Comparison of ENCODE assay signal across 8 cellular contexts in the genomic region with DNA sequence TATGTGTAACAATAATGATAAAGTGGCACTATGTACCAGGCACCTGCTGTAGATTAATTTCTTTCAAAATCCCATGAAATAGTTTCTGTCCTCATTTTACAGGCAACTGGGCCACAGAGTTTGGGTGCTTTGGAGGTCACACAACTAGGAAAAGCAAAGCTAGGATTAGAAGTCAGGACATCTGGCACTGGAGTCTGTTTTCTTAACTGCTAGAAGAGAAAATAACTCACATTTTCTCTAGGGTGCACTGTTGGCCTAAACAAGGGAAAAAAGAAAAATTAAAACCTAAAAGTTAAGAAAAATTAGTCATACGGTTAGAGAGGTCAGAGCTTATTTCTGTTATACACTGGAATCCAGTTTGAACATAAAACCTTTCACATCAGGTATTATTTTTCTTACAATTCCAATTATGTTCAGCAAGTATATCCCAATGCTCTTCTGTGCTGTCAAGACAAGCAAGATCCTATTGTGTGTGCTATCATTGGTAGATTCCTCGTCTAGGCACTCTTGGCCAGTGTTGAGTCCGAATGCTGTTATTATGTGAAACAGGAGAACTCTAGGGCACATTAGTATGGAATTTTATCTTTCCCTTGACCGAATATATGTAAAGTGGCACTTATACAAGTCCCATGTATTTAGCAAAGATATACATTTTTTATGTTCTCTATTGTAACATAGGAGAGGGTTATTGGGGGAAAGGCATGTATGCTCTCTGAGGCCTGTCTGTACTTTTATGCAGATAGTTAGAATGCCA. TPM values are rescaled to one million over a fixed set of nuclear protein-coding genes. Genes with fewer than 3 reads are reported as not detected.
DNase-seq lines count a peak whose midpoint lies in the region; TF ChIP-seq lines count a peak whose summit lies in the region.

No MANE protein-coding gene starts in this region.

- H3K27me3 ChIP-seq in subcutaneous abdominal adipose tissue (ENCODE audit: control insufficient read depth in 5 of 5, insufficient read depth in 4 of 5, low read length in 5 of 5) = no peaks in the 10 kb centered on the region

- H3K79me2 ChIP-seq in OCI-LY7 (ENCODE audit: insufficient read depth, low read depth, low read length) = peaks cover 14% of the 10 kb centered on the region; the same call in 1 of the 2 replicates

- H3K9me3 ChIP-seq in OCI-LY7 (ENCODE audit: low read length) (no peaks in the 10 kb centered on the region), subcutaneous abdominal adipose tissue (ENCODE audit: control insufficient read depth in 5 of 5, low read length in 5 of 5) (no peaks in the 10 kb centered on the region)

- peak; percentile 56 for TF ChIP-seq CTCF in OCI-LY7 (conservative IDR thresholded peaks at IDR 0.05; ENCODE audit: low read length)
- no peak for TF ChIP-seq CTCF in epithelial cell of esophagus (IDR thresholded peaks at IDR 0.05; ENCODE audit: insufficient read depth, low read depth, low read length, missing control alignments)

- H3K4me3 ChIP-seq in OCI-LY7 (ENCODE audit: low read depth, low read length, poor library complexity, severe bottlenecking) = peak overlapping the region; percentile 82
- peak overlapping the region; percentile 65 for H3K4me3 ChIP-seq in epithelial cell of esophagus (ENCODE audit: low read length)
- peak overlapping the region in 1 of 5 donors; percentile 80 for H3K4me3 ChIP-seq in subcutaneous abdominal adipose tissue (ENCODE audit: low read depth in 1 of 5, low read length in 5 of 5)

- POLR2A ChIA-PET in OCI-LY7 (lab: Charles Lee) = interaction anchor here (0.7 to 3.9 kb wide), 11 partner anchors 8 to 525 kb away, joined by 3 to 21 read pairs (median 7); no protein-coding TSS in a partner anchor

- peaks cover 20% of the 10 kb centered on the region for H3K4me1 Mint-ChIP-seq in activated naive CD4-positive, alpha-beta T cell treated with anti-CD3 and anti-CD28 coated beads, Interleukin-2, amount 10 ng/mL, durations not matched to agents 7 days and 5 days

- peaks cover 17% of the 10 kb centered on the region for H3K36me3 Mint-ChIP-seq in activated naive CD4-positive, alpha-beta T cell treated with anti-CD3 and anti-CD28 coated beads, Interleukin-2, amount 10 ng/mL, durations not matched to agents 7 days and 5 days

- BruUV-seq in OCI-LY7 (replicated peaks; lab: Mats Ljungman, UMichigan) = no TSS peak

- peak overlapping the region in 3 of 5 donors; percentile 32 to 89 (median 64) for H3K9ac ChIP-seq in subcutaneous abdominal adipose tissue (ENCODE audit: low read length in 5 of 5)

- intact Hi-C loops in OCI-LY7 (cut with micrococcal nuclease; ENCODE audit: unreplicated experiment) = loop anchor here (2.0 to 10.0 kb wide), 2 partner anchors 555 to 771 kb away; partner anchors contain the start of genes HIBCH and NEMP2

- peak overlapping the region; percentile 78 for H3K4me2 ChIP-seq in OCI-LY7 (ENCODE audit: low read length)

- H3K4me1 ChIP-seq in OCI-LY7 (ENCODE audit: insufficient read depth, low read length, poor library complexity, severe bottlenecking) (peaks cover 20% of the 10 kb centered on the region), subcutaneous abdominal adipose tissue (ENCODE audit: control insufficient read depth in 5 of 5, insufficient read depth in 5 of 5, low read length in 5 of 5) (peaks cover 0 to 19% (median 17%) of the 10 kb centered on the region in 5 donors)

- H3K9me2 ChIP-seq in OCI-LY7 (ENCODE audit: insufficient read depth, low read length) = no peaks in the 10 kb centered on the region

- no peaks in the 10 kb centered on the region for H4K20me1 ChIP-seq in OCI-LY7 (ENCODE audit: insufficient read depth, low read length)

- peak overlapping the region; percentile 45 for H3K27ac Mint-ChIP-seq in activated naive CD4-positive, alpha-beta T cell treated with anti-CD3 and anti-CD28 coated beads, Interleukin-2, amount 10 ng/mL, durations not matched to agents 7 days and 5 days

- H3K36me3 ChIP-seq in OCI-LY7 (ENCODE audit: insufficient read depth, low read length) (peaks cover 34% of the 10 kb centered on the region), subcutaneous abdominal adipose tissue (ENCODE audit: control insufficient read depth in 5 of 5, insufficient read depth in 5 of 5, low read length in 5 of 5) (peaks cover 4 to 15% (median 10%) of the 10 kb centered on the region in 5 donors)

- H3K4me3 Mint-ChIP-seq in activated naive CD4-positive, alpha-beta T cell treated with anti-CD3 and anti-CD28 coated beads, Interleukin-2, amount 10 ng/mL, durations not matched to agents 7 days and 5 days = peak overlapping the region; percentile 32

- DNase-seq in activated naive CD4-positive, alpha-beta T cell treated with anti-CD3 and anti-CD28 coated beads, Interleukin-2, amount 10 ng/mL, durations not matched to agents 7 days and 5 days = no peak
- DNase-seq in activated naive CD4-positive, alpha-beta T cell treated with anti-CD3 and anti-CD28 coated beads, Interleukin-2, amount 50 U/mL, for 16 hours = no peak
- DNase-seq in OCI-LY7 (ENCODE audit: low spot score) (peak; percentile 28), epithelial cell of esophagus (ENCODE audit: low read depth) (no peak), kidney glomerular epithelial cell (lab: John Stamatoyannopoulos, UW) (no peak), substantia nigra (lab: John Stamatoyannopoulos, UW) (no peak)
- no peak for DNase-seq in stimulated activated CD4-positive, alpha-beta T cell treated with anti-CD3 and anti-CD28 coated beads, Interleukin-12 subunit alpha, Interleukin-12 subunit beta, amount 100 ng/mL, for 4 hours

- H2AFZ ChIP-seq in OCI-LY7 (ENCODE audit: low read length) = peak overlapping the region; percentile 97

- no peaks in the 10 kb centered on the region for H3K9me3 Mint-ChIP-seq in activated naive CD4-positive, alpha-beta T cell treated with anti-CD3 and anti-CD28 coated beads, Interleukin-2, amount 10 ng/mL, durations not matched to agents 7 days and 5 days

- no peaks in the 10 kb centered on the region for H3K27me3 Mint-ChIP-seq in activated naive CD4-positive, alpha-beta T cell treated with anti-CD3 and anti-CD28 coated beads, Interleukin-2, amount 10 ng/mL, durations not matched to agents 7 days and 5 days

- CTCF ChIA-PET in activated naive CD4-positive, alpha-beta T cell treated with anti-CD3 and anti-CD28 coated beads, Interleukin-2, amount 10 ng/mL, durations not matched to agents 7 days and 5 days (lab: Charles Lee) = interaction anchor here (0.5 to 3.2 kb wide), 10 partner anchors 10 to 106 kb away, joined by 3 to 21 read pairs (median 4); partner anchors contain the start of gene ASNSD1
- CTCF ChIA-PET in OCI-LY7 (lab: Charles Lee; ENCODE audit: unreplicated experiment) = interaction anchor here (1.1 kb wide), 1 partner anchor 9 kb away, joined by 3 read pairs; no protein-coding TSS in a partner anchor

- H3K27ac ChIP-seq in OCI-LY7 (ENCODE audit: low read depth, low read length, poor library complexity, severe bottlenecking) (peak overlapping the region; percentile 97), subcutaneous abdominal adipose tissue (ENCODE audit: low read depth, low read length) (no peak overlapping the region), substantia nigra (ENCODE audit: low read depth, low read length, poor library complexity, severe bottlenecking) (no peak overlapping the region)

RNA-seq across cellular contexts. Expression of gene OSGEPL1, which starts 1.5 kb away (rescaled TPM):
- total RNA-seq in OCI-LY7 (2014; rRNA removed; shearing (Covaris generic)) = 8.7 and 10.4 TPM in 2 replicates
- total RNA-seq in OCI-LY7 (2022) = 10.4 and 12.8 TPM in 2 replicates

RNA-seq across cellular contexts. Expression of gene ORMDL1, which starts 20.1 kb away (rescaled TPM):
- total RNA-seq in OCI-LY7 (2014; rRNA removed; shearing (Covaris generic)) = 49.3 and 59.3 TPM in 2 replicates
- 59.6 and 65.7 TPM in 2 replicates for total RNA-seq in OCI-LY7 (2022)

RNA-seq across cellular contexts. Expression of gene PMS1, which starts 20.2 kb away (rescaled TPM):
- 31.2 and 37.3 TPM in 2 replicates for total RNA-seq in OCI-LY7 (2014; rRNA removed; shearing (Covaris generic))
- 66.6 and 72.2 TPM in 2 replicates for total RNA-seq in OCI-LY7 (2022)
